In genomic region chr3:75042941-75043340, GRCh38 we compare ENCODE assay signal across 18 cellular contexts.
DNase-seq lines count a peak whose midpoint lies in the region; ATAC-seq, FAIRE-seq and TF ChIP-seq lines count a peak whose summit lies in the region.
"Had no signal": no experiment of that assay in that cellular context is flagged by ENCODE, and none has a peak within 500 bp of the region (broad histone marks: within the 10 kb centered on the region; RNA-seq: fewer than 3 reads in every experiment).

No MANE protein-coding gene starts in this region.

- H3K9me3 ChIP-seq in aorta (ENCODE audit: control insufficient read depth, low read length) (no peaks in the 10 kb centered on the region), spleen (peaks cover 0 to 58% (median 35%) of the 10 kb centered on the region in 8 donors)

- intact Hi-C loops in aorta (cut with DNase I) = no loop called here
- intact Hi-C loops in spleen (cut with DNase I; ENCODE audit: low total_unique reads) = no loop called here

- no peak overlapping the region for H3K4ac ChIP-seq in mesendoderm (ENCODE audit: low read depth, low read length)

- H2BK120ac ChIP-seq in mesendoderm (ENCODE audit: low read depth, low read length) = no peak overlapping the region

- no peaks in the 10 kb centered on the region for H3K36me3 ChIP-seq in bronchial epithelial cell (ENCODE audit: control insufficient read depth, insufficient read depth, low read length)
- no peaks in the 10 kb centered on the region for H3K36me3 ChIP-seq in mesendoderm (ENCODE audit: control insufficient read depth, insufficient read depth, low read length)
- H3K36me3 ChIP-seq in aorta (ENCODE audit: control insufficient read depth in 1 of 2, insufficient read depth in 2 of 2, low read length in 1 of 2) = no peaks in the 10 kb centered on the region
- no peaks in the 10 kb centered on the region for H3K36me3 ChIP-seq in spleen

- no peak for ATAC-seq in aorta (ENCODE audit: low FRiP score)
- no peak for ATAC-seq in GM21723 (IDR thresholded peaks at IDR 0.05; ENCODE audit: unreplicated experiment)
- ATAC-seq: Panc1 had no signal

- H3K4me3 ChIP-seq in NB4 (ENCODE audit: low read depth, low read length) (no peak overlapping the region), bronchial epithelial cell (ENCODE audit: low read depth, low read length) (no peak overlapping the region), mesendoderm (ENCODE audit: low read length) (no peak overlapping the region), aorta (ENCODE audit: low read length in 2 of 2) (no peak overlapping the region), spleen (no peak overlapping the region)

- no peak overlapping the region for H3K9ac ChIP-seq in mesendoderm (ENCODE audit: low read length)

- no peak overlapping the region for H3K18ac ChIP-seq in mesendoderm (ENCODE audit: low read length)

- peak; percentile 3 for DNase-seq in HT-29 (ENCODE audit: low spot score)
- DNase-seq in NB4 (ENCODE audit: low read depth) = peak; percentile 1
- DNase-seq in bronchial epithelial cell (ENCODE audit: low read depth) = peak; percentile 21
- DNase-seq in mesendoderm = peak; percentile 43
- DNase-seq in aorta = no peak
- no peak for DNase-seq in spleen
- DNase-seq: ACHN; AML-193; CD4-positive, alpha-beta T cell; DMS79; HFFc6; NCI-H1092; NCI-H2107; NCI-H345; NCI-H526 treated with DMSO at 0.1 percent for 48 hours; SW 1271 had no signal

- H3K4me1 ChIP-seq in mesendoderm (ENCODE audit: control insufficient read depth, low read depth, low read length) = no peaks in the 10 kb centered on the region
- H3K4me1 ChIP-seq in aorta (ENCODE audit: control insufficient read depth in 1 of 2, insufficient read depth in 2 of 2, low read length in 2 of 2) = no peaks in the 10 kb centered on the region
- H3K4me1 ChIP-seq in spleen = no peaks in the 10 kb centered on the region

- WGBS in mesendoderm (ENCODE audit: extremely low coverage, insufficient coverage, low lambda C conversion rate) = no CpG with 5 or more reads among the region's 2 CpGs
- WGBS in aorta, 2 donors = 92 to 96% methylated on average over 2 of the region's 2 CpGs
- 85 to 98% (median 96%) methylated on average over 2 of the region's 2 CpGs; no CpG with 5 or more reads in 1 of the 5 donors for WGBS in spleen, 5 donors

- H3K4me2 ChIP-seq in mesendoderm (ENCODE audit: low read length) = no peak overlapping the region

- no peaks in the 10 kb centered on the region for H3K27me3 ChIP-seq in bronchial epithelial cell (ENCODE audit: control insufficient read depth, insufficient read depth, low read length)
- no peaks in the 10 kb centered on the region for H3K27me3 ChIP-seq in mesendoderm (ENCODE audit: insufficient read depth, low read length, poor library complexity)
- H3K27me3 ChIP-seq in aorta (ENCODE audit: control insufficient read depth in 1 of 2, insufficient read depth in 2 of 2, low read length in 1 of 2) = no peaks in the 10 kb centered on the region
- H3K27me3 ChIP-seq in spleen (replicated peaks in 1 of 7) = no peaks in the 10 kb centered on the region

- no peak overlapping the region for H3K56ac ChIP-seq in mesendoderm (ENCODE audit: low read length)

- H3K79me2 ChIP-seq in mesendoderm (ENCODE audit: control insufficient read depth, insufficient read depth, low read length) = no peaks in the 10 kb centered on the region

- H4K5ac ChIP-seq in mesendoderm (ENCODE audit: low read length) = no peak overlapping the region

- FAIRE-seq in bronchial epithelial cell (lab: Jason Lieb, UNC) = no peak

- TF ChIP-seq CTCF in NB4 (IDR thresholded peaks at IDR 0.05; ENCODE audit: low read depth, low read length) (no peak), bronchial epithelial cell (IDR thresholded peaks at IDR 0.05; ENCODE audit: insufficient read depth, low read length, severe bottlenecking) (no peak), spleen (IDR thresholded peaks at IDR 0.05 in 8 of 11, conservative IDR thresholded peaks at IDR 0.05 in 3 of 11) (no peak)

- no peak overlapping the region for H2AK5ac ChIP-seq in mesendoderm (ENCODE audit: low read length)

- TF ChIP-seq POLR2A in NB4 (IDR thresholded peaks at IDR 0.05; ENCODE audit: extremely low read depth, insufficient read length) (no peak), spleen (IDR thresholded peaks at IDR 0.05) (no peak)

- no peak overlapping the region for H4K8ac ChIP-seq in mesendoderm (ENCODE audit: low read depth, low read length)

- no peak overlapping the region for H2BK5ac ChIP-seq in mesendoderm (ENCODE audit: low read length)

- no peaks in the 10 kb centered on the region for H3K79me1 ChIP-seq in mesendoderm (ENCODE audit: low read length)

- no peak overlapping the region for H3K23ac ChIP-seq in mesendoderm (ENCODE audit: low read length)

- no peak overlapping the region for H3K27ac ChIP-seq in mesendoderm (ENCODE audit: low read depth, low read length)
- no peak overlapping the region for H3K27ac ChIP-seq in aorta (ENCODE audit: low read depth in 1 of 2, low read length in 2 of 2)
- no peak overlapping the region for H3K27ac ChIP-seq in spleen

- H2BK15ac ChIP-seq in mesendoderm (replicated peaks; ENCODE audit: low read depth) = no peak overlapping the region

Comparison
In these comparisons a context has a peak if more than half of its experiments do, and no peak if none do; other contexts are left out.
1. DNase-seq: peak in HT-29 (single experiment), NB4 (single experiment), bronchial epithelial cell (single experiment) and mesendoderm (single experiment); none in aorta (0 of 2) and spleen (single experiment).